In genomic region chr17:79081571-79082276, GRCh38 we compare ENCODE assay signal across 14 cellular contexts. TPM values are rescaled to one million over a fixed set of nuclear protein-coding genes. Genes with fewer than 3 reads are reported as not detected.
"Had no signal": no experiment of that assay in that cellular context is flagged by ENCODE, and none has a peak within 500 bp of the region (broad histone marks: within the 10 kb centered on the region; RNA-seq: fewer than 3 reads in every experiment).

No MANE protein-coding gene starts in this region.

- H3K27ac ChIP-seq: coronary artery, esophagus muscularis mucosa, lower lobe of right lung, pancreas, suprapubic skin had no signal

- FAIRE-seq: pancreas, small intestine had no signal

- H3K27me3 Mint-ChIP-seq: activated CD4-positive, alpha-beta memory T cell treated with anti-CD3 and anti-CD28 coated beads, Interleukin-2, amount 10 ng/mL, durations not matched to agents 7 days and 5 days; central memory CD8-positive, alpha-beta T cell had no signal

- H3K4me3 Mint-ChIP-seq: activated CD4-positive, alpha-beta memory T cell treated with anti-CD3 and anti-CD28 coated beads, Interleukin-2, amount 10 ng/mL, durations not matched to agents 7 days and 5 days; activated T-cell treated with anti-CD3 and anti-CD28 coated beads, Interleukin-2, amount 50 U/mL, for 72 hours; central memory CD8-positive, alpha-beta T cell; nephron progenitor cell; T-helper 1 cell treated with Interleukin-12 subunit alpha and Interleukin-12 subunit beta and Interleukin-4 antibody, amounts not matched to agents 30 μg/mL and 1 μg/mL, for 36 hours had no signal

- DNase-seq: activated gamma-delta T cell, lower lobe of right lung had no signal

- H3K9me3 Mint-ChIP-seq: activated CD4-positive, alpha-beta memory T cell treated with anti-CD3 and anti-CD28 coated beads, Interleukin-2, amount 10 ng/mL, durations not matched to agents 7 days and 5 days; activated naive CD4-positive, alpha-beta T cell treated with anti-CD3 and anti-CD28 coated beads, Interleukin-2, amount 50 U/mL, for 72 hours; activated T-cell treated with anti-CD3 and anti-CD28 coated beads, Interleukin-2, amount 50 U/mL, for 72 hours; brain; central memory CD8-positive, alpha-beta T cell; nephron progenitor cell; T-helper 1 cell treated with Interleukin-12 subunit alpha and Interleukin-12 subunit beta and Interleukin-4 antibody, amounts not matched to agents 30 μg/mL and 1 μg/mL, for 36 hours had no signal

- H3K9me3 ChIP-seq: esophagus muscularis mucosa, lower lobe of right lung, pancreas, suprapubic skin had no signal

- H3K27ac Mint-ChIP-seq: activated CD4-positive, alpha-beta memory T cell treated with anti-CD3 and anti-CD28 coated beads, Interleukin-2, amount 10 ng/mL, durations not matched to agents 7 days and 5 days; activated naive CD4-positive, alpha-beta T cell treated with anti-CD3 and anti-CD28 coated beads, Interleukin-2, amount 50 U/mL, for 72 hours; activated T-cell treated with anti-CD3 and anti-CD28 coated beads, Interleukin-2, amount 50 U/mL, for 72 hours; nephron progenitor cell; T-helper 1 cell treated with Interleukin-12 subunit alpha and Interleukin-12 subunit beta and Interleukin-4 antibody, amounts not matched to agents 30 μg/mL and 1 μg/mL, for 36 hours had no signal

- H3K27me3 ChIP-seq: esophagus muscularis mucosa, pancreas, suprapubic skin had no signal

- H3K4me1 ChIP-seq: pancreas, suprapubic skin had no signal

- H3K4me3 ChIP-seq: coronary artery, esophagus muscularis mucosa, lower lobe of right lung, pancreas, suprapubic skin had no signal

- H3K4me1 Mint-ChIP-seq: activated CD4-positive, alpha-beta memory T cell treated with anti-CD3 and anti-CD28 coated beads, Interleukin-2, amount 10 ng/mL, durations not matched to agents 7 days and 5 days; central memory CD8-positive, alpha-beta T cell had no signal

RNA-seq across cellular contexts. Expression of gene C1QTNF1, which starts 57.8 kb away (rescaled TPM):
- total RNA-seq: activated CD4-positive, alpha-beta memory T cell treated with anti-CD3 and anti-CD28 coated beads, Interleukin-2, amount 10 ng/mL, durations not matched to agents 7 days and 5 days; activated naive CD4-positive, alpha-beta T cell treated with anti-CD3 and anti-CD28 coated beads, Interleukin-2, amount 50 U/mL, for 72 hours had no signal
